Comparison of ENCODE assay signal across 8 cellular contexts in genomic region chr22:19855504-19856409, GRCh38. TPM values are rescaled to one million over a fixed set of nuclear protein-coding genes. Genes with fewer than 3 reads are reported as not detected.
DNase-seq lines count a peak whose midpoint lies in the region; ATAC-seq and TF ChIP-seq lines count a peak whose summit lies in the region.

No MANE protein-coding gene starts in this region.

- H3K9me3 Mint-ChIP-seq in Caco-2 (ENCODE audit: unreplicated experiment) = no peaks in the 10 kb centered on the region
- no peaks in the 10 kb centered on the region for H3K9me3 Mint-ChIP-seq in activated naive CD8-positive, alpha-beta T cell treated with anti-CD3 and anti-CD28 coated beads, Interleukin-2, amount 10 ng/mL, durations not matched to agents 7 days and 5 days

- peak overlapping the region; percentile 76; the same call in 1 of the 2 replicates for H3K9ac ChIP-seq in HUES48 (ENCODE audit: low read depth, low read length)

- ATAC-seq in GM19463 (IDR thresholded peaks at IDR 0.05; ENCODE audit: unreplicated experiment) (peak; percentile 8), GM18868 (IDR thresholded peaks at IDR 0.05; ENCODE audit: unreplicated experiment) (no peak)
- peak; percentile 29 for ATAC-seq in activated naive CD8-positive, alpha-beta T cell treated with anti-CD3 and anti-CD28 coated beads, Interleukin-2, amount 10 ng/mL, durations not matched to agents 7 days and 5 days (ENCODE audit: low read depth)

- DNase-seq in Caco-2 = peak; percentile 47 to 51
- peak; percentile 70 to 81 for DNase-seq in SJSA1 (ENCODE audit: low read depth in 1 of 2, low spot score in 2 of 2)
- no peak for DNase-seq in activated naive CD8-positive, alpha-beta T cell treated with anti-CD3 and anti-CD28 coated beads, Interleukin-2, amount 10 ng/mL, durations not matched to agents 7 days and 5 days
- DNase-seq in left ventricle myocardium inferior = no peak
- DNase-seq in renal cortical epithelial cell (ENCODE audit: low read depth) = peak; percentile 35

- H3K9me3 ChIP-seq in Caco-2 = no peaks in the 10 kb centered on the region
- no peaks in the 10 kb centered on the region for H3K9me3 ChIP-seq in HUES48 (ENCODE audit: control insufficient read depth, insufficient read depth, low read length)
- no peaks in the 10 kb centered on the region; the same call in none of the 2 replicates for H3K9me3 ChIP-seq in SJSA1 (replicated peaks)
- H3K9me3 ChIP-seq in left ventricle myocardium inferior (replicated peaks) = no peaks in the 10 kb centered on the region

- intact Hi-C loops in Caco-2 (cut with micrococcal nuclease; ENCODE audit: unreplicated experiment) = loop anchor here (2.0 kb wide), 2 partner anchors 25 to 125 kb away; no protein-coding TSS in a partner anchor
- intact Hi-C loops in left ventricle myocardium inferior (cut with micrococcal nuclease) = no loop called here

- no TSS peak for BruUV-seq in Caco-2 (replicated peaks; lab: Mats Ljungman, UMichigan)

- H3K36me3 Mint-ChIP-seq in Caco-2 (ENCODE audit: insufficient read depth, unreplicated experiment) = peaks cover 28% of the 10 kb centered on the region
- H3K36me3 Mint-ChIP-seq in activated naive CD8-positive, alpha-beta T cell treated with anti-CD3 and anti-CD28 coated beads, Interleukin-2, amount 10 ng/mL, durations not matched to agents 7 days and 5 days = peaks cover 9% of the 10 kb centered on the region

- H3K4me1 ChIP-seq in Caco-2 (peaks cover 30% of the 10 kb centered on the region), HUES48 (ENCODE audit: control insufficient read depth, insufficient read depth, low read length) (peaks cover 15% of the 10 kb centered on the region), SJSA1 (replicated peaks) (peaks cover 28% of the 10 kb centered on the region), left ventricle myocardium inferior (peaks cover 37% of the 10 kb centered on the region)

- H3K27me3 ChIP-seq in Caco-2 (replicated peaks; ENCODE audit: control insufficient read depth, insufficient read depth, low read length) = no peaks in the 10 kb centered on the region
- no peaks in the 10 kb centered on the region for H3K27me3 ChIP-seq in HUES48 (ENCODE audit: control insufficient read depth, insufficient read depth, low read length)
- H3K27me3 ChIP-seq in SJSA1 (replicated peaks) = no peaks in the 10 kb centered on the region
- no peaks in the 10 kb centered on the region for H3K27me3 ChIP-seq in left ventricle myocardium inferior (ENCODE audit: low read depth)

- no peaks in the 10 kb centered on the region for H3K27me3 Mint-ChIP-seq in Caco-2 (ENCODE audit: insufficient read depth, unreplicated experiment)
- H3K27me3 Mint-ChIP-seq in activated naive CD8-positive, alpha-beta T cell treated with anti-CD3 and anti-CD28 coated beads, Interleukin-2, amount 10 ng/mL, durations not matched to agents 7 days and 5 days = no peaks in the 10 kb centered on the region

- H3K4me1 Mint-ChIP-seq in Caco-2 (ENCODE audit: low read depth, unreplicated experiment) = peaks cover 21% of the 10 kb centered on the region
- H3K4me1 Mint-ChIP-seq in activated naive CD8-positive, alpha-beta T cell treated with anti-CD3 and anti-CD28 coated beads, Interleukin-2, amount 10 ng/mL, durations not matched to agents 7 days and 5 days = peaks cover 34% of the 10 kb centered on the region

- POLR2A ChIA-PET in Caco-2 (lab: Charles Lee) = interaction anchor here (1.5 kb wide), 1 partner anchor 25 kb away, joined by 5 read pairs; no protein-coding TSS in a partner anchor
- POLR2A ChIA-PET in activated naive CD8-positive, alpha-beta T cell treated with anti-CD3 and anti-CD28 coated beads, Interleukin-2, amount 10 ng/mL, durations not matched to agents 7 days and 5 days (lab: Charles Lee) = interaction anchor here (1.0 to 3.6 kb wide), 7 partner anchors 11 to 86 kb away, joined by 3 to 30 read pairs (median 12); partner anchors contain the start of genes COMT and TXNRD2

- TF ChIP-seq CTCF in Caco-2 (IDR thresholded peaks at IDR 0.05; ENCODE audit: insufficient read depth in 1 of 2, low read depth in 1 of 2, low read length in 1 of 2, severe bottlenecking in 1 of 2, unreplicated experiment in 1 of 2) = no peak
- TF ChIP-seq CTCF in left ventricle myocardium inferior (IDR thresholded peaks at IDR 0.05; ENCODE audit: borderline replicate concordance) = no peak

- H3K4me3 ChIP-seq in Caco-2 (ENCODE audit: low read depth, low read length) (peak overlapping the region; percentile 87), HUES48 (ENCODE audit: low read depth, low read length) (peak overlapping the region; percentile 95), SJSA1 (peak overlapping the region; percentile 83), left ventricle myocardium inferior (peak overlapping the region; percentile 87)

- peak overlapping the region; percentile 95 for H3K4me3 Mint-ChIP-seq in Caco-2 (ENCODE audit: unreplicated experiment)
- peak overlapping the region; percentile 98 for H3K4me3 Mint-ChIP-seq in activated naive CD8-positive, alpha-beta T cell treated with anti-CD3 and anti-CD28 coated beads, Interleukin-2, amount 10 ng/mL, durations not matched to agents 7 days and 5 days

- H3K27ac Mint-ChIP-seq in Caco-2 (ENCODE audit: unreplicated experiment) = peak overlapping the region; percentile 87
- peak overlapping the region; percentile 95 for H3K27ac Mint-ChIP-seq in activated naive CD8-positive, alpha-beta T cell treated with anti-CD3 and anti-CD28 coated beads, Interleukin-2, amount 10 ng/mL, durations not matched to agents 7 days and 5 days

- H3K27ac ChIP-seq in HUES48 (ENCODE audit: low read depth, low read length) (peak overlapping the region; percentile 75), SJSA1 (peak overlapping the region; percentile 85), left ventricle myocardium inferior (replicated peaks) (peak overlapping the region; percentile 97)

- CTCF ChIA-PET in Caco-2 (lab: Charles Lee) = interaction anchor here (0.6 to 1.4 kb wide), 2 partner anchors 54 to 194 kb away, joined by 3 to 6 read pairs; no protein-coding TSS in a partner anchor

- H3K36me3 ChIP-seq in Caco-2 (ENCODE audit: control insufficient read depth, insufficient read depth, low read length) (peaks cover 6% of the 10 kb centered on the region), HUES48 (ENCODE audit: control insufficient read depth, insufficient read depth, low read length) (peaks cover 20% of the 10 kb centered on the region), SJSA1 (peaks cover 49% of the 10 kb centered on the region), left ventricle myocardium inferior (peaks cover 17% of the 10 kb centered on the region)

RNA-seq across cellular contexts. Expression of gene GNB1L, which starts 1.1 kb away (rescaled TPM):
- 13.4 and 15.8 TPM in 2 replicates for total RNA-seq in Caco-2 (2022)
- total RNA-seq in SJSA1 (2014; rRNA removed; shearing (Covaris generic)) = 12.2 and 17.7 TPM in 2 replicates
- total RNA-seq in activated naive CD8-positive, alpha-beta T cell treated with anti-CD3 and anti-CD28 coated beads, Interleukin-2, amount 10 ng/mL, durations not matched to agents 7 days and 5 days = 10 to 100 TPM; 11.9 to 12.7 TPM
- total RNA-seq in left ventricle myocardium inferior = 2.9 TPM
- 4.9 and 7.3 TPM in 2 replicates for total RNA-seq in renal cortical epithelial cell

RNA-seq across cellular contexts. Expression of gene RTL10, which starts 1.1 kb away (rescaled TPM):
- total RNA-seq in Caco-2 (2022) (27.5 and 29.7 TPM in 2 replicates), left ventricle myocardium inferior (6.6 TPM), renal cortical epithelial cell (6.3 and 16.9 TPM in 2 replicates)
- total RNA-seq in SJSA1 (2014; rRNA removed; shearing (Covaris generic)) = 11.5 and 11.7 TPM in 2 replicates
- 10 to 100 TPM; 18.4 to 18.9 TPM for total RNA-seq in activated naive CD8-positive, alpha-beta T cell treated with anti-CD3 and anti-CD28 coated beads, Interleukin-2, amount 10 ng/mL, durations not matched to agents 7 days and 5 days

Comparison
In these comparisons a context has a peak if more than half of its experiments do, and no peak if none do; other contexts are left out.
1. DNase-seq: peak in Caco-2 (2 of 2), SJSA1 (2 of 2) and renal cortical epithelial cell (single experiment); none in activated naive CD8-positive, alpha-beta T cell treated with anti-CD3 and anti-CD28 coated beads, Interleukin-2, amount 10 ng/mL, durations not matched to agents 7 days and 5 days (single experiment) and left ventricle myocardium inferior (single experiment).
2. Peak in every context shown above with its lines, with median percentiles within 50 percentile points of each other: H3K4me3 ChIP-seq and H3K27ac ChIP-seq.